ENCODE assay signal across 10 cellular contexts in genomic region chr4:2290974-2291704, GRCh38. TPM values are rescaled to one million over a fixed set of nuclear protein-coding genes. Genes with fewer than 3 reads are reported as not detected.
DNase-seq lines count a peak whose midpoint lies in the region; ATAC-seq, FAIRE-seq and TF ChIP-seq lines count a peak whose summit lies in the region.
"Had no signal": no experiment of that assay in that cellular context is flagged by ENCODE, and none has a peak within 500 bp of the region (broad histone marks: within the 10 kb centered on the region; RNA-seq: fewer than 3 reads in every experiment).

No MANE protein-coding gene starts in this region.

- TF ChIP-seq CTCF in GM10248 (IDR thresholded peaks at IDR 0.05; ENCODE audit: control extremely low read depth, extremely low read depth, low read depth, missing control alignments) (no peak), GM12878 (IDR thresholded peaks at IDR 0.05 in 2 of 3, conservative IDR thresholded peaks at IDR 0.05 in 1 of 3; ENCODE audit: control insufficient read depth in 2 of 3, extremely low read depth in 1 of 3, insufficient read depth in 1 of 3, low read depth in 3 of 3, low read length in 3 of 3) (no peak), WTC11 (IDR thresholded peaks at IDR 0.05) (no peak)

- POLR2A ChIA-PET in GM10248 (lab: Yijun Ruan, JAX) (no interaction called here), GM12878 (lab: Charles Lee) (no interaction called here), WTC11 (lab: Charles Lee) (no interaction called here)

- H3K9me3 ChIP-seq in GM12878 (replicated peaks; ENCODE audit: control insufficient read depth, insufficient read depth, low read length), result no peaks in the 10 kb centered on the region

- peak; percentile 46 for DNase-seq in GM10248 (ENCODE audit: extremely low spot score)
- peak; percentile 73 for DNase-seq in T-helper 22 cell (ENCODE audit: low read depth)
- no peak for DNase-seq in GM12878 (ENCODE audit: low read depth, low spot score)
- peak; percentile 41 to 45 for DNase-seq in stimulated activated CD4-positive, alpha-beta T cell treated with anti-CD3 and anti-CD28 coated beads, Interleukin-2, amount 100 ng/mL, for 48 hours
- no peak for DNase-seq in WTC11 (ENCODE audit: low spot score)
- no peak for DNase-seq in NCI-H2171 treated with DMSO at 0.1 percent for 48 hours (lab: John Stamatoyannopoulos, UW)

- no peak overlapping the region for H3K9ac ChIP-seq in GM12878 (ENCODE audit: control insufficient read depth, insufficient read depth, low read length)

- H3K36me3 ChIP-seq in GM12878 (ENCODE audit: control insufficient read depth in 2 of 2, insufficient read depth in 2 of 2, low read length in 1 of 2), result no peaks in the 10 kb centered on the region

- CTCF ChIA-PET in GM10248 (lab: Yijun Ruan, JAX) (interaction anchor here (1.1 kb wide), 1 partner anchor 9 kb away, joined by 3 read pairs; no protein-coding TSS in a partner anchor), GM12878 (lab: Yijun Ruan, JAX) (interaction anchor here (1.0 to 1.4 kb wide), 2 partner anchors 102 to 121 kb away, joined by 4 read pairs; no protein-coding TSS in a partner anchor), WTC11 (lab: Charles Lee) (interaction anchor here (1.0 to 2.2 kb wide), 4 partner anchors 22 to 150 kb away, joined by 3 to 8 read pairs (median 5); no protein-coding TSS in a partner anchor)

- no peak for TF ChIP-seq EP300 in GM12878 (IDR thresholded peaks at IDR 0.05; ENCODE audit: borderline replicate concordance in 1 of 2, control insufficient read depth in 1 of 2, low read depth in 2 of 2, low read length in 2 of 2)

- SMC1A ChIA-PET in GM12878 (lab: Charles Lee; ENCODE audit: uncharacterized antibody, unreplicated experiment), result interaction anchor here (1.0 kb wide), 1 partner anchor 121 kb away, joined by 4 read pairs; no protein-coding TSS in a partner anchor

- no peak overlapping the region for H3K4me2 ChIP-seq in GM12878 (ENCODE audit: control insufficient read depth, insufficient read depth)

- H3K79me2 ChIP-seq in GM12878 (ENCODE audit: control insufficient read depth, insufficient read depth, low read length), result no peaks in the 10 kb centered on the region

- H3K36me3 Mint-ChIP-seq in WTC11, result peaks cover 2% of the 10 kb centered on the region; the same call in 1 of the 2 replicates

- 3% methylated on average over 24 of the region's 24 CpGs for WGBS in GM12878 (ENCODE audit: insufficient coverage, insufficient replicate concordance, low lambda C conversion rate, missing lambda C conversion rate)

- no peak for TF ChIP-seq POLR2A in GM12878 (IDR thresholded peaks at IDR 0.05; ENCODE audit: low read depth, low read length)

- RAD21 ChIA-PET in GM12878 (lab: Charles Lee; ENCODE audit: unreplicated experiment), result interaction anchor here (1.0 to 1.4 kb wide), 2 partner anchors 9 to 64 kb away, joined by 3 to 4 read pairs; no protein-coding TSS in a partner anchor

- no peaks in the 10 kb centered on the region for H4K20me1 ChIP-seq in GM12878 (ENCODE audit: control insufficient read depth, insufficient read depth)

- ATAC-seq in GM12878, result peak; percentile 80
- no peak for ATAC-seq in HG02642 (IDR thresholded peaks at IDR 0.05; ENCODE audit: poor library complexity, unreplicated experiment)
- no peak for ATAC-seq in GM19455 (IDR thresholded peaks at IDR 0.05; ENCODE audit: unreplicated experiment)
- ATAC-seq in WTC11, result no peak

- in situ Hi-C loops in GM12878 (cut with MboI), result no loop called here

- H3K27ac ChIP-seq in GM12878 (ENCODE audit: control insufficient read depth, insufficient read depth), result no peak overlapping the region

- no peaks in the 10 kb centered on the region for H3K27me3 Mint-ChIP-seq in WTC11 (ENCODE audit: low read depth)
- H3K27me3 Mint-ChIP-seq: brain had no signal

- H3K9me3 Mint-ChIP-seq in WTC11, result peaks cover 8% of the 10 kb centered on the region

- H3K4me1 Mint-ChIP-seq in WTC11, result peaks cover 4% of the 10 kb centered on the region

- H3K4me3 Mint-ChIP-seq in WTC11, result no peak overlapping the region
- H3K4me3 Mint-ChIP-seq: brain, mesothelial cell of epicardium had no signal

- peaks cover 8% of the 10 kb centered on the region; the same call in 1 of the 2 replicates for H3K4me1 ChIP-seq in GM12878 (ENCODE audit: control insufficient read depth, insufficient read depth, low read length)

- H3K27ac Mint-ChIP-seq in WTC11, result no peak overlapping the region
- H3K27ac Mint-ChIP-seq: mesothelial cell of epicardium had no signal

- no peak overlapping the region for H3K4me3 ChIP-seq in GM12878

- peaks cover 0 to 1% of the 10 kb centered on the region in 2 experiments; a peak in 2 of 4 replicates for H3K27me3 ChIP-seq in GM12878 (replicated peaks in 1 of 2; ENCODE audit: control insufficient read depth in 2 of 2, insufficient read depth in 2 of 2, low read length in 1 of 2)

- no peak for TF ChIP-seq RAD21 in GM12878 (IDR thresholded peaks at IDR 0.05; ENCODE audit: insufficient read depth, low read depth, low read length)

- FAIRE-seq in GM12878 (lab: Jason Lieb, UNC), result no peak

- no peak overlapping the region for H2AFZ ChIP-seq in GM12878 (ENCODE audit: control insufficient read depth, low read depth, low read length)

- intact Hi-C loops in GM12878 (cut with micrococcal nuclease; ENCODE audit: unreplicated experiment), result no loop called here

- no TSS peak for BruUV-seq in GM12878 (replicated peaks; lab: Mats Ljungman, UMichigan)

TF ChIP-seq in GM12878, 131 proteins besides CTCF, POLR2A, EP300 and RAD21 (continues in another document):
- TF ChIP-seq GABPA (IDR thresholded peaks at IDR 0.05; ENCODE audit: low read depth), result no peak
- peak; percentile 70 for TF ChIP-seq MEF2B (IDR thresholded peaks at IDR 0.05; ENCODE audit: partially characterized antibody, poor library complexity, severe bottlenecking)
- no peak for TF ChIP-seq JUND (IDR thresholded peaks at IDR 0.05; ENCODE audit: low read depth, low read length)

TF ChIP-seq in WTC11, 78 proteins besides CTCF, POLR2A, EP300 and RAD21 (continues in another document):
- TF ChIP-seq MXD4 (CRISPR knock-in tag; IDR thresholded peaks at IDR 0.05; ENCODE audit: borderline replicate concordance) (no peak), ZNF232 (CRISPR knock-in tag; IDR thresholded peaks at IDR 0.05) (no peak)

RNA-seq across cellular contexts. Expression of gene MXD4, which starts 29.2 kb away (rescaled TPM):
- total RNA-seq in GM12878 (2013; cell fraction: nucleolus; rRNA removed), result 22.6 and 25.9 TPM in 2 replicates
- total RNA-seq in GM12878 (2014; rRNA removed) (15.5 and 18.7 TPM in 2 replicates), GM12878 (2014; rRNA removed; fragmentation: Illumina TruSeq; extraction: Trizol) (5.5 and 6.1 TPM in 2 replicates), GM12878 (2021) (25.6 and 26.4 TPM in 2 replicates), WTC11 (2021) (17.7 to 22.7 TPM (median 20.4 TPM) in 3 replicates)
- 8.0 TPM for polyA plus RNA-seq in GM12878 (2011; ENCODE audit: low read depth)
- polyA plus RNA-seq in GM12878 (2011; rRNA removed) (6.4 and 9.9 TPM in 2 replicates), GM12878 (2014; fragmentation: Illumina TruSeq; extraction: Trizol) (2.0 and 4.3 TPM in 2 replicates), GM12878 (2014; fragmentation: Nextera tagmentation; extraction: Ambion mirVana) (under 1 TPM; 0.21 to 0.44 TPM), GM12878 (2014; rRNA removed) (18.1 and 22.2 TPM in 2 replicates), GM12878 (2016; fragmentation: Nextera tagmentation; extraction: Ambion mirVana) (1 to 10 TPM; 3.6 to 5.0 TPM)
- polyA plus RNA-seq in GM12878 (2011; cell fraction: cytosol; rRNA removed), result 7.5 and 14.9 TPM in 2 replicates
- 62.6 and 69.2 TPM in 2 replicates for polyA plus RNA-seq in GM12878 (2011; cell fraction: nucleus; rRNA removed)
- polyA plus RNA-seq in GM12878 (2012), result 14.5 and 24.2 TPM in 2 replicates
- polyA minus RNA-seq in GM12878 (2011; rRNA and poly(A)+ RNA removed), result 5.7 and 13.2 TPM in 2 replicates
- polyA minus RNA-seq in GM12878 (2011; cell fraction: cytosol; rRNA and poly(A)+ RNA removed), result 2.9 and 3.3 TPM in 2 replicates
- 17.3 and 27.3 TPM in 2 replicates for polyA minus RNA-seq in GM12878 (2011; cell fraction: nucleus; rRNA and poly(A)+ RNA removed)

RNA-seq across cellular contexts. Expression of gene HAUS3, which starts 49.2 kb away (rescaled TPM):
- total RNA-seq in GM12878 (2013; cell fraction: nucleolus; rRNA removed), result 25.7 and 27.0 TPM in 2 replicates
- total RNA-seq in GM12878 (2014; rRNA removed) (9.5 and 10.9 TPM in 2 replicates), GM12878 (2014; rRNA removed; fragmentation: Illumina TruSeq; extraction: Trizol) (12.7 TPM in 2 replicates), GM12878 (2021) (13.2 and 13.5 TPM in 2 replicates), WTC11 (2021) (11.9 to 14.7 TPM (median 12.4 TPM) in 3 replicates)
- 7.7 TPM for polyA plus RNA-seq in GM12878 (2011; ENCODE audit: low read depth)
- polyA plus RNA-seq in GM12878 (2011; rRNA removed) (11.4 and 23.9 TPM in 2 replicates), GM12878 (2014; fragmentation: Illumina TruSeq; extraction: Trizol) (13.9 and 19.8 TPM in 2 replicates), GM12878 (2014; fragmentation: Nextera tagmentation; extraction: Ambion mirVana) (1 to 10 TPM; 4.2 to 7.3 TPM), GM12878 (2014; rRNA removed) (10.0 and 11.8 TPM in 2 replicates), GM12878 (2016; fragmentation: Nextera tagmentation; extraction: Ambion mirVana) (10 to 100 TPM; 20.2 to 23.9 TPM)
- 4.5 TPM in 2 replicates for polyA plus RNA-seq in GM12878 (2011; cell fraction: cytosol; rRNA removed)
- 11.0 and 11.2 TPM in 2 replicates for polyA plus RNA-seq in GM12878 (2011; cell fraction: nucleus; rRNA removed)
- 11.3 and 14.1 TPM in 2 replicates for polyA plus RNA-seq in GM12878 (2012)
- 3.5 and 3.6 TPM in 2 replicates for polyA minus RNA-seq in GM12878 (2011; rRNA and poly(A)+ RNA removed)
- 2.9 and 4.3 TPM in 2 replicates for polyA minus RNA-seq in GM12878 (2011; cell fraction: cytosol; rRNA and poly(A)+ RNA removed)
- polyA minus RNA-seq in GM12878 (2011; cell fraction: nucleus; rRNA and poly(A)+ RNA removed), result 5.6 and 9.9 TPM in 2 replicates

RNA-seq across cellular contexts. Expression of gene POLN, which starts 49.2 kb away (rescaled TPM):
- total RNA-seq in GM12878 (2013; cell fraction: nucleolus; rRNA removed), result 2.2 and 5.4 TPM in 2 replicates
- total RNA-seq in GM12878 (2014; rRNA removed) (0.98 and 1.2 TPM in 2 replicates), GM12878 (2014; rRNA removed; fragmentation: Illumina TruSeq; extraction: Trizol) (0.63 and 0.74 TPM in 2 replicates), GM12878 (2021) (0.95 and 1.7 TPM in 2 replicates), WTC11 (2021) (2.5 to 3.5 TPM (median 2.8 TPM) in 3 replicates)
- polyA plus RNA-seq in GM12878 (2011; ENCODE audit: low read depth), result 0.22 TPM
- polyA plus RNA-seq in GM12878 (2011; rRNA removed) (0.30 and 0.41 TPM in 2 replicates), GM12878 (2014; fragmentation: Illumina TruSeq; extraction: Trizol) (0.48 and 1.3 TPM in 2 replicates), GM12878 (2014; fragmentation: Nextera tagmentation; extraction: Ambion mirVana) (under 1 TPM in 1 of 2 experiments, not detected in 1; 0.09 TPM), GM12878 (2014; rRNA removed) (0.94 and 0.96 TPM in 2 replicates), GM12878 (2016; fragmentation: Nextera tagmentation; extraction: Ambion mirVana) (1 to 10 TPM; 1.2 to 2.0 TPM)
- 0.39 and 0.40 TPM in 2 replicates for polyA plus RNA-seq in GM12878 (2011; cell fraction: cytosol; rRNA removed)
- polyA plus RNA-seq in GM12878 (2011; cell fraction: nucleus; rRNA removed), result 0.73 and 0.97 TPM in 2 replicates
- polyA plus RNA-seq in GM12878 (2012), result 0.24 and 0.67 TPM in 2 replicates
- polyA minus RNA-seq in GM12878 (2011; rRNA and poly(A)+ RNA removed), result 0.15 and 0.51 TPM in 2 replicates
- polyA minus RNA-seq in GM12878 (2011; cell fraction: cytosol; rRNA and poly(A)+ RNA removed), result not detected in 2 replicates
- polyA minus RNA-seq in GM12878 (2011; cell fraction: nucleus; rRNA and poly(A)+ RNA removed), result 0.36 and 1.1 TPM in 2 replicates

Comparison
In these comparisons a context has a peak if more than half of its experiments do, and no peak if none do; other contexts are left out.
1. DNase-seq: peak in GM10248 (single experiment), T-helper 22 cell (single experiment) and stimulated activated CD4-positive, alpha-beta T cell treated with anti-CD3 and anti-CD28 coated beads, Interleukin-2, amount 100 ng/mL, for 48 hours (2 of 2); none in GM12878 (single experiment), WTC11 (single experiment) and NCI-H2171 treated with DMSO at 0.1 percent for 48 hours (single experiment).